Comparison of ENCODE assay signal across 8 cellular contexts in genomic region chr1:240149488-240150094, GRCh38. TPM values are rescaled to one million over a fixed set of nuclear protein-coding genes. Genes with fewer than 3 reads are reported as not detected.
DNase-seq lines count a peak whose midpoint lies in the region; ATAC-seq and TF ChIP-seq lines count a peak whose summit lies in the region.

No MANE protein-coding gene starts in this region.

- no peak for TF ChIP-seq POLR2A in adrenal gland (IDR thresholded peaks at IDR 0.05)

- peak; percentile 78 for ATAC-seq in GM19395 (IDR thresholded peaks at IDR 0.05; ENCODE audit: unreplicated experiment)
- ATAC-seq in GM21526 (IDR thresholded peaks at IDR 0.05; ENCODE audit: low FRiP score, unreplicated experiment): no peak

- no peak overlapping the region for H3K27ac ChIP-seq in adrenal gland

- no peaks in the 10 kb centered on the region for H3K27me3 ChIP-seq in adrenal gland

- no peak overlapping the region for H3K4me3 ChIP-seq in adrenal gland

- 34 to 40% (median 36%) methylated on average over 3 of the region's 3 CpGs for WGBS in adrenal gland, 4 donors

- intact Hi-C loops in adrenal gland (cut with DNase I): loop anchor here (5.0 to 10.0 kb wide), 2 partner anchors 122 to 125 kb away; no protein-coding TSS in a partner anchor

- H3K36me3 ChIP-seq in adrenal gland (replicated peaks in 1 of 2): no peaks in the 10 kb centered on the region

- peak in 5 of 6 experiments; percentile 25 to 74 (median 58) for TF ChIP-seq CTCF in adrenal gland (IDR thresholded peaks at IDR 0.05)

- H3K4me1 ChIP-seq in adrenal gland (replicated peaks in 1 of 2): no peaks in the 10 kb centered on the region

- DNase-seq in CD1c-positive myeloid dendritic cell (ENCODE audit: extremely low spot score) (peak; percentile 27), NCI-H128 (lab: John Stamatoyannopoulos, UW; ENCODE audit: unreplicated experiment) (peak; percentile 68), adrenal gland (no peak), kidney glomerular epithelial cell (lab: John Stamatoyannopoulos, UW) (peak; percentile 26), OCI-M2 (lab: John Stamatoyannopoulos, UW; ENCODE audit: unreplicated experiment) (no peak), NCI-H187 treated with DMSO at 0.1 percent for 48 hours (lab: John Stamatoyannopoulos, UW) (no peak)

- H3K9me3 ChIP-seq in adrenal gland (replicated peaks in 1 of 3): no peaks in the 10 kb centered on the region

RNA-seq across cellular contexts. Expression of gene FMN2, which starts 57.9 kb away (rescaled TPM):
- 1 to 10 TPM in 7 of 8 donors, under 1 TPM in 1; 0.69 to 9.8 (median 1.8) TPM for total RNA-seq in adrenal gland
- 1 to 10 TPM in 2 of 3 donors, under 1 TPM in 1; 0.91 to 9.2 (median 5.7) TPM for polyA plus RNA-seq in adrenal gland

Comparison
In these comparisons a context has a peak if more than half of its experiments do, and no peak if none do; other contexts are left out.
1. DNase-seq: peak in CD1c-positive myeloid dendritic cell (single experiment), NCI-H128 (single experiment) and kidney glomerular epithelial cell (single experiment); none in adrenal gland (0 of 7), OCI-M2 (single experiment) and NCI-H187 treated with DMSO at 0.1 percent for 48 hours (single experiment).